Comparison of ENCODE assay signal across 8 cellular contexts in the genomic region with DNA sequence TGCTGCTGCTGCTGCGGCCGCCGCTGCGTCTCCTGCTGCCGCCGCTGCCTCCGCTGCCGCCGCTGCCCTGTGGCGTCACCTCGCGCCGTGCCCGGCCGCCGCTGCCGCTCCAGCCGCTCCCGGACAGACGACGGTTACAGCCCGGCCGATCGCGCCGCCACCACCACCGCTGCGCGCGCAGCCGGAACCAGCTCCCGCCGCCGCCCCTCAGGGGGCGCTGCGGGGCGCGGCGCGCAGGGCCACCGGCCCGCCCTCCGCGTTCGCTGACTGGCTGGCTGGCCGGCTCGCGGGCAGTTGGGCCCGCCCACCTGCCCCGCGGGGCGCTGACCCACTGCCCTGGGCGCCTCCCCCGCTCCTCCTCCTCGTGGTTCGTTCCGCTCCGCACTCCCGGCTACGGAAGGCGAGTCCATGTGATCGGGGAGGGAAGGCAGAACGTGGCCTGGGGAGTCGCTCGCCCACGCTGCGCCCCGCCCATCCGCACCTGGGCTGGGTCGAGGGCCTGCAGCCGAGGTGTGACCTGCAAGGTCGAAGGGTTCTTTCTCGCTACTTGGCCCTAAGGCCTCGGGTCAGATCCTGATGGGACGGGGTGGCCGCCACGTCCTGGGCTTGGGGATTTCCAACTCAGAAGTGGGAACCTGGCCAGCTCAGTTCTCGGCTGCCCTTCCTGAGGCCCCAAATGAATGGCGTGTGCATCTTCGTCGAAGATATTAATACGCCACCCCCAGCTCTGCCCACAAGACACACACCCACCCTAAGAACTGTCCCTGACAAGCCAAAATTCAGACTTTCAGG. TPM values are rescaled to one million over a fixed set of nuclear protein-coding genes. Genes with fewer than 3 reads are reported as not detected.
DNase-seq lines count a peak whose midpoint lies in the region; ATAC-seq and TF ChIP-seq lines count a peak whose summit lies in the region.

TSS of gene PTP4A2 (minus strand) at position 185 of the 792 bp plus-strand sequence. CDS start 19,303 bp downstream, outside the sequence.

- peak within 1 kb of the TSS; percentile 97 for H3K27ac Mint-ChIP-seq in stimulated activated effector memory CD8-positive, alpha-beta T cell treated with anti-CD3 and anti-CD28 coated beads, Interleukin-12 subunit alpha, Interleukin-12 subunit beta, amount 100 ng/mL, for 72 hours

- H3K27me3 ChIP-seq in DND-41 (ENCODE audit: insufficient read depth, low read length, poor library complexity) (no peaks in the 10 kb centered on the region), esophagus squamous epithelium (no peaks in the 10 kb centered on the region)

- H3K27ac ChIP-seq in DND-41 (ENCODE audit: low read length) (peak within 1 kb of the TSS; percentile 96), esophagus squamous epithelium (peak within 1 kb of the TSS; percentile 96 to 99 (median 98))

- peak within 1 kb of the TSS; percentile 85 for H3K9ac ChIP-seq in DND-41 (ENCODE audit: low read depth, low read length)

- H3K4me3 ChIP-seq in DND-41 (ENCODE audit: low read depth in 1 of 2, low read length in 2 of 2), result peak within 1 kb of the TSS; percentile 63 to 86
- peak within 1 kb of the TSS; percentile 72 to 97 (median 82) for H3K4me3 ChIP-seq in esophagus squamous epithelium

- 0 to 4% methylated on average over 5 to 9 of the region's 82 CpGs for WGBS in esophagus squamous epithelium, 2 donors

- H3K4me3 Mint-ChIP-seq in stimulated activated effector memory CD8-positive, alpha-beta T cell treated with anti-CD3 and anti-CD28 coated beads, Interleukin-12 subunit alpha, Interleukin-12 subunit beta, amount 100 ng/mL, for 72 hours, result peak within 1 kb of the TSS; percentile 99

- in situ Hi-C loops in KBM-7 (cut with MboI; ENCODE audit: low pct_unique_long_range_greater_than_20kb, low sequenced_read_pairs), result no loop called here

- H3K36me3 Mint-ChIP-seq in stimulated activated effector memory CD8-positive, alpha-beta T cell treated with anti-CD3 and anti-CD28 coated beads, Interleukin-12 subunit alpha, Interleukin-12 subunit beta, amount 100 ng/mL, for 72 hours, result peaks cover 63% of the 10 kb centered on the region

- peak within 1 kb of the TSS; percentile 75 for H2AFZ ChIP-seq in DND-41 (ENCODE audit: low read depth, low read length)

- H3K79me2 ChIP-seq in DND-41 (ENCODE audit: insufficient read depth, low read length), result peaks cover 86% of the 10 kb centered on the region

- intact Hi-C loops in esophagus squamous epithelium (cut with DNase I), result no loop called here

- peaks cover 80% of the 10 kb centered on the region for H3K4me1 ChIP-seq in DND-41 (ENCODE audit: insufficient read depth, low read length)
- H3K4me1 ChIP-seq in esophagus squamous epithelium, result peaks cover 13 to 74% (median 54%) of the 10 kb centered on the region in 3 donors

- H3K36me3 ChIP-seq in DND-41 (ENCODE audit: insufficient read depth, low read length) (peaks cover 30% of the 10 kb centered on the region; the same call in 1 of the 2 replicates), esophagus squamous epithelium (no peaks in the 10 kb centered on the region)

- H4K20me1 ChIP-seq in DND-41 (ENCODE audit: insufficient read depth, low read length), result peaks cover 29% of the 10 kb centered on the region

- peak in 3 of 4 donors; percentile 93 to 99 (median 96) for TF ChIP-seq POLR2A in esophagus squamous epithelium (IDR thresholded peaks at IDR 0.05)

- H3K9me3 Mint-ChIP-seq in stimulated activated effector memory CD8-positive, alpha-beta T cell treated with anti-CD3 and anti-CD28 coated beads, Interleukin-12 subunit alpha, Interleukin-12 subunit beta, amount 100 ng/mL, for 72 hours, result no peaks in the 10 kb centered on the region

- ATAC-seq in DND-41 (ENCODE audit: insufficient read depth, low read depth), result peak; percentile 52
- ATAC-seq in GM21619 (IDR thresholded peaks at IDR 0.05; ENCODE audit: unreplicated experiment), result peak; percentile 70
- ATAC-seq in stimulated activated effector memory CD8-positive, alpha-beta T cell treated with anti-CD3 and anti-CD28 coated beads, Interleukin-12 subunit alpha, Interleukin-12 subunit beta, amount 100 ng/mL, for 72 hours, result peak; percentile 80

- peak; percentile 84 for TF ChIP-seq CTCF in DND-41 (IDR thresholded peaks at IDR 0.05; ENCODE audit: borderline replicate concordance, extremely low read depth, low read length, poor library complexity, severe bottlenecking)
- peak in 4 of 6 experiments; percentile 76 to 88 (median 82) for TF ChIP-seq CTCF in esophagus squamous epithelium (IDR thresholded peaks at IDR 0.05)

- peaks cover 64% of the 10 kb centered on the region for H3K4me1 Mint-ChIP-seq in stimulated activated effector memory CD8-positive, alpha-beta T cell treated with anti-CD3 and anti-CD28 coated beads, Interleukin-12 subunit alpha, Interleukin-12 subunit beta, amount 100 ng/mL, for 72 hours

- peak within 1 kb of the TSS; percentile 86 for H3K4me2 ChIP-seq in DND-41 (ENCODE audit: insufficient read depth, low read length)

- DNase-seq in DND-41 (peak; percentile 91), KBM-7 (peak; percentile 93), activated T-helper 1 cell treated with Interleukin-2 at 50 U/mL for 16 hours (ENCODE audit: low read depth) (peak; percentile 79), esophagus squamous epithelium (lab: John Stamatoyannopoulos, UW) (peak; percentile 62), myocyte (ENCODE audit: low read depth) (peak; percentile 95)
- peak; percentile 86 to 97 for DNase-seq in stimulated activated effector memory CD8-positive, alpha-beta T cell treated with anti-CD3 and anti-CD28 coated beads, Interleukin-12 subunit alpha, Interleukin-12 subunit beta, amount 100 ng/mL, for 72 hours (ENCODE audit: low spot score in 2 of 2)

- H3K9me3 ChIP-seq in DND-41 (ENCODE audit: insufficient read depth, low read length, severe bottlenecking) (no peaks in the 10 kb centered on the region), esophagus squamous epithelium (no peaks in the 10 kb centered on the region)

TF ChIP-seq in PFSK-1, 5 proteins besides CTCF, POLR2A, EP300 and RAD21:
- TF ChIP-seq, protein P1, sequence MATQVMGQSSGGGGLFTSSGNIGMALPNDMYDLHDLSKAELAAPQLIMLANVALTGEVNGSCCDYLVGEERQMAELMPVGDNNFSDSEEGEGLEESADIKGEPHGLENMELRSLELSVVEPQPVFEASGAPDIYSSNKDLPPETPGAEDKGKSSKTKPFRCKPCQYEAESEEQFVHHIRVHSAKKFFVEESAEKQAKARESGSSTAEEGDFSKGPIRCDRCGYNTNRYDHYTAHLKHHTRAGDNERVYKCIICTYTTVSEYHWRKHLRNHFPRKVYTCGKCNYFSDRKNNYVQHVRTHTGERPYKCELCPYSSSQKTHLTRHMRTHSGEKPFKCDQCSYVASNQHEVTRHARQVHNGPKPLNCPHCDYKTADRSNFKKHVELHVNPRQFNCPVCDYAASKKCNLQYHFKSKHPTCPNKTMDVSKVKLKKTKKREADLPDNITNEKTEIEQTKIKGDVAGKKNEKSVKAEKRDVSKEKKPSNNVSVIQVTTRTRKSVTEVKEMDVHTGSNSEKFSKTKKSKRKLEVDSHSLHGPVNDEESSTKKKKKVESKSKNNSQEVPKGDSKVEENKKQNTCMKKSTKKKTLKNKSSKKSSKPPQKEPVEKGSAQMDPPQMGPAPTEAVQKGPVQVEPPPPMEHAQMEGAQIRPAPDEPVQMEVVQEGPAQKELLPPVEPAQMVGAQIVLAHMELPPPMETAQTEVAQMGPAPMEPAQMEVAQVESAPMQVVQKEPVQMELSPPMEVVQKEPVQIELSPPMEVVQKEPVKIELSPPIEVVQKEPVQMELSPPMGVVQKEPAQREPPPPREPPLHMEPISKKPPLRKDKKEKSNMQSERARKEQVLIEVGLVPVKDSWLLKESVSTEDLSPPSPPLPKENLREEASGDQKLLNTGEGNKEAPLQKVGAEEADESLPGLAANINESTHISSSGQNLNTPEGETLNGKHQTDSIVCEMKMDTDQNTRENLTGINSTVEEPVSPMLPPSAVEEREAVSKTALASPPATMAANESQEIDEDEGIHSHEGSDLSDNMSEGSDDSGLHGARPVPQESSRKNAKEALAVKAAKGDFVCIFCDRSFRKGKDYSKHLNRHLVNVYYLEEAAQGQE (IDR thresholded peaks at IDR 0.05; ENCODE audit: insufficient read depth in 1 of 2, low read depth in 2 of 2, low read length in 2 of 2), result 0 out of 4 replicates have a peak, but pooled peaks have one; percentile 5 to 6
- TF ChIP-seq POLR2AphosphoS5 (IDR thresholded peaks at IDR 0.05; ENCODE audit: low read depth, low read length) (no peak), FOXP2 (optimal IDR thresholded peaks at IDR 0.05; ENCODE audit: borderline replicate concordance, extremely low read depth, extremely low read length, insufficient read depth) (peak; percentile 95), TAF1 (IDR thresholded peaks at IDR 0.05; ENCODE audit: borderline replicate concordance, insufficient read depth, low read length) (0 out of 2 replicates have a peak, but pooled peaks have one; percentile 21)

RNA-seq across cellular contexts. Expression of gene PTP4A2, which starts in this region (rescaled TPM):
- 121 TPM for polyA plus RNA-seq in PFSK-1 (2012; ENCODE audit: insufficient read length, low read depth)
- total RNA-seq in esophagus squamous epithelium (100 to 1,000 TPM in 3 of 4 donors, 10 to 100 TPM in 1; 71.4 to 122 (median 108) TPM), myocyte (248 and 298 TPM in 2 replicates)
- 228 TPM for polyA plus RNA-seq in myocyte (2012)

Comparison
In these comparisons a context has a peak if more than half of its experiments do, and no peak if none do; other contexts are left out.
1. Peak in every context shown above with its lines: DNase-seq, ATAC-seq, H3K4me3 ChIP-seq and H3K27ac ChIP-seq.